In genomic region chr7:1300636-1301035, GRCh38 we compare ENCODE assay signal across 1 cellular context.
TF ChIP-seq lines count a peak whose summit lies in the region.

No MANE protein-coding gene starts in this region.

TF ChIP-seq in HepG2, 621 proteins besides CTCF, POLR2A, EP300 and RAD21 (continued from another document):
- TF ChIP-seq ARID5B (CRISPR knock-in tag; IDR thresholded peaks at IDR 0.05) (no peak), GMEB2 (CRISPR knock-in tag; IDR thresholded peaks at IDR 0.05; ENCODE audit: low read depth) (no peak), MAFF (IDR thresholded peaks at IDR 0.05; ENCODE audit: low read depth, low read length) (no peak), ZNF687 (CRISPR knock-in tag; IDR thresholded peaks at IDR 0.05) (peak; percentile 14; the same call in 1 of the 2 replicates), ZNF570 (CRISPR knock-in tag; IDR thresholded peaks at IDR 0.05; ENCODE audit: borderline replicate concordance) (no peak), GABPA (IDR thresholded peaks at IDR 0.05; ENCODE audit: low read depth, low read length) (peak; percentile 31; the same call in 1 of the 2 replicates), GABPA (CRISPR knock-in tag; IDR thresholded peaks at IDR 0.05; ENCODE audit: low read depth) (no peak)
